21 cellular contexts compared by ENCODE assay signal in genomic region chr14:23406244-23406643, GRCh38. TPM values are rescaled to one million over a fixed set of nuclear protein-coding genes. Genes with fewer than 3 reads are reported as not detected.
DNase-seq lines count a peak whose midpoint lies in the region; ATAC-seq and TF ChIP-seq lines count a peak whose summit lies in the region.
"Had no signal": no experiment of that assay in that cellular context is flagged by ENCODE, and none has a peak within 500 bp of the region (broad histone marks: within the 10 kb centered on the region; RNA-seq: fewer than 3 reads in every experiment).

No MANE protein-coding gene starts in this region.

- H3K9me3 ChIP-seq in BLaER1 (no peaks in the 10 kb centered on the region), colonic mucosa (no peaks in the 10 kb centered on the region)
- H3K9me3 ChIP-seq: tibial artery had no signal

- peak; percentile 73 for ATAC-seq in GM18907 (IDR thresholded peaks at IDR 0.05; ENCODE audit: unreplicated experiment)
- no peak for ATAC-seq in GM18505 (IDR thresholded peaks at IDR 0.05; ENCODE audit: unreplicated experiment)
- ATAC-seq: naive thymus-derived CD8-positive, alpha-beta T cell; T-cell had no signal

- TF ChIP-seq POLR2A in GM18505 (IDR thresholded peaks at IDR 0.05; ENCODE audit: borderline replicate concordance, extremely low read depth, insufficient read depth, insufficient read length) = no peak

- H3K27me3 ChIP-seq in BLaER1 = peaks cover 57% of the 10 kb centered on the region
- H3K27me3 ChIP-seq in colonic mucosa = no peaks in the 10 kb centered on the region

- H3K36me3 Mint-ChIP-seq in type B pancreatic cell = no peaks in the 10 kb centered on the region
- H3K36me3 Mint-ChIP-seq: activated naive CD8-positive, alpha-beta T cell treated with anti-CD3 and anti-CD28 coated beads, Interleukin-2, amount 10 ng/mL, durations not matched to agents 7 days and 5 days; naive thymus-derived CD8-positive, alpha-beta T cell; T-cell had no signal

- H3K9me3 Mint-ChIP-seq in type B pancreatic cell = no peaks in the 10 kb centered on the region
- H3K9me3 Mint-ChIP-seq: activated naive CD8-positive, alpha-beta T cell treated with anti-CD3 and anti-CD28 coated beads, Interleukin-2, amount 10 ng/mL, durations not matched to agents 7 days and 5 days; naive thymus-derived CD8-positive, alpha-beta T cell; T-cell had no signal

- H3K27ac ChIP-seq in BLaER1 = no peak overlapping the region
- H3K27ac ChIP-seq in colonic mucosa = no peak overlapping the region
- H3K27ac ChIP-seq: tibial artery had no signal

- peak overlapping the region; percentile 96 for H3K4me2 ChIP-seq in BLaER1

- H3K27ac Mint-ChIP-seq in type B pancreatic cell = no peak overlapping the region
- H3K27ac Mint-ChIP-seq: activated naive CD8-positive, alpha-beta T cell treated with anti-CD3 and anti-CD28 coated beads, Interleukin-2, amount 10 ng/mL, durations not matched to agents 7 days and 5 days; T-cell had no signal

- DNase-seq in NCI-H2107 (lab: John Stamatoyannopoulos, UW) (peak; percentile 96), hippocampal formation (lab: John Stamatoyannopoulos, UW) (peak; percentile 3 to 10), type B pancreatic cell (ENCODE audit: extremely low spot score, unreplicated experiment) (no peak), CD1c-positive myeloid dendritic cell (ENCODE audit: extremely low spot score) (no peak), colonic mucosa (no peak)
- DNase-seq: activated naive CD8-positive, alpha-beta T cell treated with anti-CD3 and anti-CD28 coated beads, Interleukin-2, amount 10 ng/mL, durations not matched to agents 7 days and 5 days; activated T-cell treated with anti-CD3 and anti-CD28 coated beads for 4 hours; central memory CD4-positive, alpha-beta T cell; DMS53; KG1; NCI-H226; stimulated activated CD4-positive, alpha-beta T cell treated with anti-CD3 and anti-CD28 coated beads, Interleukin-1b, Interleukin-23, amount 100 ng/mL, for 48 hours; stimulated activated CD8-positive, alpha-beta memory T cell treated with anti-CD3 and anti-CD28 coated beads, Interleukin-4, amount 100 ng/mL, for 48 hours; T-cell; tibial artery had no signal

- no peak for TF ChIP-seq CTCF in type B pancreatic cell (conservative IDR thresholded peaks at IDR 0.05)
- no peak for TF ChIP-seq CTCF in colonic mucosa (IDR thresholded peaks at IDR 0.05)

- no peak overlapping the region for H3K4me3 Mint-ChIP-seq in type B pancreatic cell
- H3K4me3 Mint-ChIP-seq: activated naive CD8-positive, alpha-beta T cell treated with anti-CD3 and anti-CD28 coated beads, Interleukin-2, amount 10 ng/mL, durations not matched to agents 7 days and 5 days; naive thymus-derived CD8-positive, alpha-beta T cell; T-cell had no signal

- intact Hi-C loops in colonic mucosa (cut with DNase I) = no loop called here

- peaks cover 32% of the 10 kb centered on the region for H3K4me1 ChIP-seq in BLaER1
- H3K4me1 ChIP-seq in colonic mucosa = no peaks in the 10 kb centered on the region
- H3K4me1 ChIP-seq: tibial artery had no signal

- H3K9ac ChIP-seq in BLaER1 = no peak overlapping the region
- H3K9ac ChIP-seq in colonic mucosa (ENCODE audit: low read depth in 2 of 2, low read length in 2 of 2) = no peak overlapping the region

- H3K4me3 ChIP-seq in BLaER1 (no peak overlapping the region), colonic mucosa (no peak overlapping the region)
- H3K4me3 ChIP-seq: tibial artery had no signal

- H3K27me3 Mint-ChIP-seq in type B pancreatic cell = peaks cover 40% of the 10 kb centered on the region

- H3K4me1 Mint-ChIP-seq in type B pancreatic cell (ENCODE audit: unreplicated experiment) = no peaks in the 10 kb centered on the region
- H3K4me1 Mint-ChIP-seq: T-cell had no signal

- H3K36me3 ChIP-seq in BLaER1 = no peaks in the 10 kb centered on the region
- H3K36me3 ChIP-seq in colonic mucosa = no peaks in the 10 kb centered on the region
- H3K36me3 ChIP-seq: tibial artery had no signal

- peaks cover 45% of the 10 kb centered on the region for H4K20me1 ChIP-seq in BLaER1

RNA-seq across cellular contexts. Expression of gene MYH6, which starts 1.8 kb away (rescaled TPM):
- 0.24 and 0.50 TPM in 2 replicates for total RNA-seq in type B pancreatic cell (ENCODE audit: low replicate concordance)
- total RNA-seq in colonic mucosa = 1 to 10 TPM in 1 of 2 donors, not detected in 1; 1.6 TPM
- total RNA-seq: activated naive CD8-positive, alpha-beta T cell treated with anti-CD3 and anti-CD28 coated beads, Interleukin-2, amount 10 ng/mL, durations not matched to agents 7 days and 5 days; glomerular endothelial cell; kidney epithelial cell; naive thymus-derived CD8-positive, alpha-beta T cell; T-cell had no signal

RNA-seq across cellular contexts. Expression of gene MYH7, which starts 29.2 kb away (rescaled TPM):
- total RNA-seq in type B pancreatic cell (ENCODE audit: low replicate concordance) = 0.14 TPM in 1 of 2 replicates, not detected in the other
- total RNA-seq in colonic mucosa = 1 to 10 TPM in 1 of 2 donors, not detected in 1; 1.2 TPM
- total RNA-seq: activated naive CD8-positive, alpha-beta T cell treated with anti-CD3 and anti-CD28 coated beads, Interleukin-2, amount 10 ng/mL, durations not matched to agents 7 days and 5 days; glomerular endothelial cell; kidney epithelial cell; naive thymus-derived CD8-positive, alpha-beta T cell; T-cell had no signal

RNA-seq across cellular contexts. Expression of gene CMTM5, which starts 29.4 kb away (rescaled TPM):
- total RNA-seq in type B pancreatic cell (ENCODE audit: low replicate concordance) (0.19 TPM in 1 of 2 replicates, not detected in the other), colonic mucosa (under 1 TPM; 0.40 to 0.66 TPM)
- total RNA-seq: activated naive CD8-positive, alpha-beta T cell treated with anti-CD3 and anti-CD28 coated beads, Interleukin-2, amount 10 ng/mL, durations not matched to agents 7 days and 5 days; glomerular endothelial cell; kidney epithelial cell; naive thymus-derived CD8-positive, alpha-beta T cell; T-cell had no signal

RNA-seq across cellular contexts. Expression of gene IL25, which starts 33.6 kb away (rescaled TPM):
- total RNA-seq in type B pancreatic cell (ENCODE audit: low replicate concordance) (not detected in 2 replicates), colonic mucosa (not detected)
- total RNA-seq: glomerular endothelial cell; kidney epithelial cell; naive thymus-derived CD8-positive, alpha-beta T cell; T-cell had no signal

RNA-seq across cellular contexts. Expression of gene EFS, which starts 41.3 kb away (rescaled TPM):
- total RNA-seq in type B pancreatic cell (ENCODE audit: low replicate concordance) (41.0 and 59.3 TPM in 2 replicates), colonic mucosa (1 to 10 TPM; 1.1 to 2.3 TPM)
- total RNA-seq: activated naive CD8-positive, alpha-beta T cell treated with anti-CD3 and anti-CD28 coated beads, Interleukin-2, amount 10 ng/mL, durations not matched to agents 7 days and 5 days; naive thymus-derived CD8-positive, alpha-beta T cell had no signal

Comparison
In these comparisons a context has a peak if more than half of its experiments do, and no peak if none do; other contexts are left out.
1. DNase-seq: peak in NCI-H2107 (single experiment) and hippocampal formation (2 of 2); none in type B pancreatic cell (single experiment), CD1c-positive myeloid dendritic cell (single experiment) and colonic mucosa (single experiment).